ENCODE assay signal across 26 cellular contexts in the genomic region with DNA sequence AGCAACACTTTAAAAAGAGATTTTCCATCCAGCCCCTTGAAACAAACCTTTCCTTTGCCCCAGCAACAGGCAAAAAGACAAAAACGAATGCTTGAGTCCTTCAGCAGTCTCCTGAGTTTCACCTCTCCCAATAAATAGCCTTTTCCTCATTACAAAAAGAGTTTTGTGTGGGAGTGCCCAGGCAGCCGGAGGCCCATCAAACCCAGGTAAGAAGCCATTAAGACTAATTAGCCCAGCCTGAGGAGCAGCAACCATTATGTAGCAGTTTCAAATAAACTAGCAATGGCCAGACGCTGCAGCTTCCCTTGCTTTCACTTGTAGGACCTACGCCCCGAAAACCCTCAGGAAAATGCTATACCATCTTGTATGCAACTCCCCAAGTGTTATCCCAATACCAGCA.
"Had no signal": no experiment of that assay in that cellular context is flagged by ENCODE, and none has a peak within 500 bp of the region (broad histone marks: within the 10 kb centered on the region; RNA-seq: fewer than 3 reads in every experiment).

No MANE protein-coding gene starts in this region.

- H3K4me3 Mint-ChIP-seq: naive thymus-derived CD4-positive, alpha-beta T cell; stimulated activated naive CD8-positive, alpha-beta T cell treated with anti-CD3 and anti-CD28 coated beads, Interleukin-15, amount 100 ng/mL, for 72 hours had no signal

- H3K36me3 ChIP-seq: cardiac muscle cell, esophagus squamous epithelium, heart left ventricle, lower lobe of right lung, right lobe of liver, suprapubic skin, transverse colon had no signal

- H3K27ac ChIP-seq: cardiac muscle cell, coronary artery, dorsolateral prefrontal cortex, esophagus squamous epithelium, heart left ventricle, hepatocyte, lower lobe of right lung, parathyroid adenoma, right lobe of liver, suprapubic skin, transverse colon had no signal

- H3K4me1 Mint-ChIP-seq: stimulated activated naive CD8-positive, alpha-beta T cell treated with anti-CD3 and anti-CD28 coated beads, Interleukin-15, amount 100 ng/mL, for 72 hours had no signal

- DNase-seq: dorsolateral prefrontal cortex; effector CD4-positive, alpha-beta T cell; erythroblast; esophagus squamous epithelium; foreskin melanocyte; heart left ventricle; kidney glomerular epithelial cell; left colon; left ventricle myocardium superior; lower lobe of right lung; naive thymus-derived CD4-positive, alpha-beta T cell; right lobe of liver; small intestine; stimulated activated CD4-positive, alpha-beta T cell treated with anti-CD3 and anti-CD28 coated beads, Interleukin-12 subunit alpha, Interleukin-12 subunit beta, amount 100 ng/mL, for 4 hours; stimulated activated CD4-positive, alpha-beta T cell treated with anti-CD3 and anti-CD28 coated beads, Interleukin-1b, Interleukin-23, amount 100 ng/mL, for 48 hours; stimulated activated CD4-positive, alpha-beta T cell treated with anti-CD3 and anti-CD28 coated beads, Interleukin-4, amount 100 ng/mL, for 1 hour; stimulated activated CD8-positive, alpha-beta memory T cell treated with anti-CD3 and anti-CD28 coated beads, Interleukin-4, amount 100 ng/mL, for 48 hours; stimulated activated naive CD4-positive, alpha-beta T cell; stimulated activated naive CD8-positive, alpha-beta T cell treated with anti-CD3 and anti-CD28 coated beads, Interleukin-15, amount 100 ng/mL, for 72 hours; transverse colon had no signal

- H2AFZ ChIP-seq: hepatocyte, parathyroid adenoma had no signal

- ATAC-seq: heart left ventricle; left colon; left ventricle myocardium superior; lower lobe of right lung; naive thymus-derived CD4-positive, alpha-beta T cell; right lobe of liver; stimulated activated naive CD8-positive, alpha-beta T cell treated with anti-CD3 and anti-CD28 coated beads, Interleukin-15, amount 100 ng/mL, for 72 hours had no signal

- H3K4me3 ChIP-seq: cardiac muscle cell, coronary artery, dorsolateral prefrontal cortex, esophagus squamous epithelium, heart left ventricle, hepatocyte, lower lobe of right lung, right lobe of liver, suprapubic skin, transverse colon had no signal

- H3K4me2 ChIP-seq: hepatocyte had no signal

- H3K9me3 Mint-ChIP-seq: naive thymus-derived CD4-positive, alpha-beta T cell; stimulated activated naive CD8-positive, alpha-beta T cell treated with anti-CD3 and anti-CD28 coated beads, Interleukin-15, amount 100 ng/mL, for 72 hours had no signal

- H3K79me2 ChIP-seq: parathyroid adenoma had no signal

- H3K36me3 Mint-ChIP-seq: naive thymus-derived CD4-positive, alpha-beta T cell had no signal

- H3K27me3 Mint-ChIP-seq: stimulated activated naive CD8-positive, alpha-beta T cell treated with anti-CD3 and anti-CD28 coated beads, Interleukin-15, amount 100 ng/mL, for 72 hours had no signal

- H3K9ac ChIP-seq: parathyroid adenoma had no signal

- H3K27ac Mint-ChIP-seq: naive thymus-derived CD4-positive, alpha-beta T cell; progenitor cell of endocrine pancreas; stimulated activated naive CD8-positive, alpha-beta T cell treated with anti-CD3 and anti-CD28 coated beads, Interleukin-15, amount 100 ng/mL, for 72 hours had no signal

- H3K9me3 ChIP-seq: esophagus squamous epithelium, heart left ventricle, lower lobe of right lung, right lobe of liver, suprapubic skin, transverse colon had no signal

- H3K27me3 ChIP-seq: cardiac muscle cell, dorsolateral prefrontal cortex, esophagus squamous epithelium, heart left ventricle, hepatocyte, right lobe of liver, suprapubic skin, transverse colon had no signal

- H3K4me1 ChIP-seq: parathyroid adenoma, right lobe of liver had no signal
